ENCODE assay signal across 16 cellular contexts in the genomic region with DNA sequence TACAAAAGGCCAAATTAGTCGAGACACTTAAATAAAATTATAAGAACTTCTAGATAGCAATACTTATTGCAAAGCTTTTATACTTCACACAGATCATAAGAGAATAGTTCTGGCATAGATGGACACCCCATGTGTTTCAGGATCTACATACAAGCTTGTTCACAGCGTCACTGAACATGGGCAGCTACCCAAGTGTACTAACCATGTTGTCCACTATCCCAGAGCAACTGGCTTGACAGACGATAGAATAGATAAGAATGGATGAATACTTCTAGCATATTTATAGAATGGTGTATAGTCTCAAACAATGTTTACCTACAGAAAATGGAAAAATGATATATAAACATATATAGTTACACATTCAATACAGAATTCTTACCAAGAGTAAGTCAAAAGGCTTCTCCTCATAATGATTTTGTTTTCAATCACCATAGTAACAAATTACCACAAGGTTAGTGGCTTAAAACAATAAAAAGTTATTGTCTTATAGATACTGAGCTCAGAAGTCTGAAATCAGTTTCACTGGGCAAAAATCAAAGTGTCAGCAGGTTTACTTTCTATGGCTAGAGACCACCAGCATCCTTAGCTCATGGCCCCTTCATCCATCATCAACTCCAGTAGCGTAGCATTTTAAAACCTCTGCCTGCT.
A peak's percentile ranks its signal among the peaks of the same experiment; 100 is the strongest.
DNase-seq lines count a peak whose midpoint lies in the region; ATAC-seq and TF ChIP-seq lines count a peak whose summit lies in the region.
"Had no signal": no experiment of that assay in that cellular context is flagged by ENCODE, and none has a peak within 500 bp of the region (broad histone marks: within the 10 kb centered on the region; RNA-seq: fewer than 3 reads in every experiment).

No MANE protein-coding gene starts in this region.

- H3K27ac ChIP-seq in transverse colon: no peak overlapping the region
- H3K27ac ChIP-seq: 22Rv1; A549; BLaER1 treated with 17β-estradiol and CSF1 and Interleukin-3, amounts not matched to agents 10 nM and 100 nM; C4-2B had no signal

- TF ChIP-seq CTCF in LNCaP clone FGC (IDR thresholded peaks at IDR 0.05; ENCODE audit: control insufficient read depth, extremely low read depth, insufficient read depth) (no peak), transverse colon (IDR thresholded peaks at IDR 0.05) (no peak)

- H3K9me3 ChIP-seq in transverse colon: no peaks in the 10 kb centered on the region
- H3K9me3 ChIP-seq: A549; BLaER1 treated with 17β-estradiol and CSF1 and Interleukin-3, amounts not matched to agents 10 nM and 100 nM; Caco-2 had no signal

- ATAC-seq in left colon: peak; percentile 75
- ATAC-seq: A549; CD8-positive, alpha-beta T cell had no signal

- no peaks in the 10 kb centered on the region for H3K36me3 ChIP-seq in transverse colon
- H3K36me3 ChIP-seq: BLaER1 treated with 17β-estradiol and CSF1 and Interleukin-3, amounts not matched to agents 10 nM and 100 nM had no signal

- intact Hi-C loops in left colon (cut with DNase I, micrococcal nuclease) (no loop called here), transverse colon (cut with DNase I; ENCODE audit: low total_unique reads) (no loop called here)

- DNase-seq in LNCaP clone FGC (ENCODE audit: low read depth) (peak; percentile 54), left colon (peak in 1 of 2 donors; percentile 7), transverse colon (peak; percentile 8), GM19238 (ENCODE audit: insufficient read length, low spot score) (no peak), NCI-H345 treated with DMSO at 0.1 percent for 48 hours (lab: John Stamatoyannopoulos, UW; ENCODE audit: unreplicated experiment) (no peak)
- DNase-seq: AML-193; Caco-2; Calu3; CD4-positive, alpha-beta T cell; CD8-positive, alpha-beta T cell; DMS79 treated with DMSO at 0.1 percent for 48 hours; GF-D8 had no signal

- peaks cover 0 to 10% (median 0%) of the 10 kb centered on the region in 4 donors for H3K4me1 ChIP-seq in transverse colon
- H3K4me1 ChIP-seq: A549; BLaER1 treated with 17β-estradiol and CSF1 and Interleukin-3, amounts not matched to agents 10 nM and 100 nM; Caco-2 had no signal

- H3K4me3 ChIP-seq in LNCaP clone FGC (ENCODE audit: low read depth, low read length) (no peak overlapping the region), transverse colon (no peak overlapping the region)
- H3K4me3 ChIP-seq: A549; BLaER1 treated with 17β-estradiol and CSF1 and Interleukin-3, amounts not matched to agents 10 nM and 100 nM had no signal

- WGBS in transverse colon (ENCODE audit: low coverage in 1 of 2), 2 donors: 41 to 53% methylated on average over 3 to 4 of the region's 4 CpGs

- TF ChIP-seq POLR2A in transverse colon (IDR thresholded peaks at IDR 0.05): no peak

- TF ChIP-seq EP300 in transverse colon (IDR thresholded peaks at IDR 0.05; ENCODE audit: low read depth): no peak

- H3K27me3 ChIP-seq in transverse colon: no peaks in the 10 kb centered on the region
- H3K27me3 ChIP-seq: BLaER1 treated with 17β-estradiol and CSF1 and Interleukin-3, amounts not matched to agents 10 nM and 100 nM had no signal

- in situ Hi-C loops in transverse colon (cut with MboI; ENCODE audit: low pct_ligation_motif_present in 1 of 4, low pct_unique_long_range_greater_than_20kb in 1 of 4, low sequenced_read_pairs in 3 of 4): no loop called here

Comparison
In these comparisons a context has a peak if more than half of its experiments do, and no peak if none do; other contexts are left out.
1. DNase-seq: peak in LNCaP clone FGC (single experiment) and transverse colon (single experiment); none in GM19238 (single experiment) and NCI-H345 treated with DMSO at 0.1 percent for 48 hours (single experiment).